In the genomic region with DNA sequence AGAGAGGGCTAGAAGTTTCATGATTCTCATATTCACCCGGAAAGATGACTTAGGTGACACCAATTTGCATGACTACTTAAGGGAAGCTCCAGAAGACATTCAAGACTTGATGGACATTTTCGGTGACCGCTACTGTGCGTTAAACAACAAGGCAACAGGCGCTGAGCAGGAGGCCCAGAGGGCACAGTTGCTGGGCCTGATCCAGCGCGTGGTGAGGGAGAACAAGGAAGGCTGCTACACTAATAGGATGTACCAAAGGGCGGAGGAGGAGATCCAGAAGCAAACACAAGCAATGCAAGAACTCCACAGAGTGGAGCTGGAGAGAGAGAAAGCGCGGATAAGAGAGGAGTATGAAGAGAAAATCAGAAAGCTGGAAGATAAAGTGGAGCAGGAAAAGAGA, we compare ENCODE assay signal across 1 cellular context.
TF ChIP-seq lines count a peak whose summit lies in the region.

No MANE protein-coding gene starts in this region.

TF ChIP-seq in GM23338, 12 proteins besides CTCF, POLR2A, EP300 and RAD21 (continued from another document):
- no peak for TF ChIP-seq ZNF462 (CRISPR knock-in tag; IDR thresholded peaks at IDR 0.05)
